In the genomic region with DNA sequence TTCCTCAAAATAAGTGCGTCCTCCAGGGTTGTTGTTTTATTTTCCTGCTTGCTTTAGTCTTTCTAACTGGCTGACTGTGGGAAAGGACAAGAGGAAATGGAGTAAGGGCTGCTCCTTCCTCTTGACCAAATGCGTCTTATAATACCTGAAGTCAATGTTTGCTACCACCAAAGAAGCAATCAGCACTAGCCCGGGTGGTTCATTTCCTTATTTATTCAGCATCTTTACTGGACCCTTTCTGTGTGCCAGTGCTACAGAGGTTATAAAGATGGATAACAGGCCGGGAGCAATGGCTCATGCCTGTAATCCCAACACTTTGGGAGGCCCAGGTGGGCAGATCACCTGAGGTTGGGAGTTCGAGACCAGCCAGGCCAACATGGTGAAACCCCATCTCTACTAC, we compare ENCODE assay signal across 29 cellular contexts.
"Had no signal": no experiment of that assay in that cellular context is flagged by ENCODE, and none has a peak within 500 bp of the region (broad histone marks: within the 10 kb centered on the region; RNA-seq: fewer than 3 reads in every experiment).

No MANE protein-coding gene starts in this region.

- H3K27ac ChIP-seq: left ventricle myocardium inferior, pancreas, prostate gland, skin epidermis, suprapubic skin, thoracic aorta, tibial artery, uterus had no signal

- H3K4me3 ChIP-seq: left ventricle myocardium inferior, lung, pancreas, prostate gland, skin epidermis, suprapubic skin, thoracic aorta, tibial artery, uterus had no signal

- H3K36me3 ChIP-seq: left ventricle myocardium inferior, pancreas, prostate gland, suprapubic skin, thoracic aorta, tibial artery, uterus had no signal

- H3K9me3 ChIP-seq: left ventricle myocardium inferior, pancreas, prostate gland, suprapubic skin, thoracic aorta, tibial artery, uterus had no signal

- DNase-seq: hypothalamus; immature natural killer cell; kidney; left ventricle myocardium inferior; mesendoderm; naive thymus-derived CD4-positive, alpha-beta T cell; nucleus accumbens; pancreas; posterior cingulate gyrus; retina; right cardiac atrium; stimulated activated CD4-positive, alpha-beta T cell treated with anti-CD3 and anti-CD28 coated beads, Interleukin-12 subunit alpha, Interleukin-12 subunit beta, amount 100 ng/mL, for 4 hours; stimulated activated CD4-positive, alpha-beta T cell treated with anti-CD3 and anti-CD28 coated beads, Interleukin-15, amount 100 ng/mL, for 24 hours; stimulated activated CD4-positive, alpha-beta T cell treated with anti-CD3 and anti-CD28 coated beads, Interleukin-2, amount 100 ng/mL, for 24 hours; stimulated activated CD4-positive, alpha-beta T cell treated with anti-CD3 and anti-CD28 coated beads, Interleukin-4, amount 100 ng/mL, for 1 hour; stimulated activated naive CD4-positive, alpha-beta T cell; tibial artery; uterus had no signal

- H3K27ac Mint-ChIP-seq: mesothelial cell of epicardium; stimulated activated naive CD8-positive, alpha-beta T cell treated with anti-CD3 and anti-CD28 coated beads, Interleukin-15, Interleukin-2, amounts not matched to agents 100 ng/mL and 50 ng/mL, for 24 hours; type B pancreatic cell had no signal

- H3K27me3 ChIP-seq: pancreas, suprapubic skin, tibial artery, uterus had no signal

- H3K9me3 Mint-ChIP-seq: immature natural killer cell; stimulated activated effector memory CD8-positive, alpha-beta T cell treated with anti-CD3 and anti-CD28 coated beads, Interleukin-12 subunit alpha, Interleukin-12 subunit beta, amount 100 ng/mL, for 72 hours; stimulated activated naive CD8-positive, alpha-beta T cell treated with anti-CD3 and anti-CD28 coated beads, Interleukin-15, Interleukin-2, amounts not matched to agents 100 ng/mL and 50 ng/mL, for 24 hours; type B pancreatic cell had no signal

- H3K36me3 Mint-ChIP-seq: type B pancreatic cell had no signal

- H3K4me1 ChIP-seq: left ventricle myocardium inferior, pancreas, prostate gland, suprapubic skin, tibial artery, uterus had no signal

- ATAC-seq: naive thymus-derived CD4-positive, alpha-beta T cell; natural killer cell treated with Interleukin-12 subunit alpha and Interleukin-12 subunit beta and Interleukin-15 and Interleukin-18, amount 100 ng/mL, for 72 hours; pancreas; right cardiac atrium; sciatic nerve; stimulated activated effector memory CD8-positive, alpha-beta T cell treated with anti-CD3 and anti-CD28 coated beads, Interleukin-12 subunit alpha, Interleukin-12 subunit beta, amount 100 ng/mL, for 72 hours had no signal

- H3K4me3 Mint-ChIP-seq: immature natural killer cell; mesothelial cell of epicardium; stimulated activated effector memory CD8-positive, alpha-beta T cell treated with anti-CD3 and anti-CD28 coated beads, Interleukin-12 subunit alpha, Interleukin-12 subunit beta, amount 100 ng/mL, for 72 hours; stimulated activated naive CD8-positive, alpha-beta T cell treated with anti-CD3 and anti-CD28 coated beads, Interleukin-15, Interleukin-2, amounts not matched to agents 100 ng/mL and 50 ng/mL, for 24 hours; type B pancreatic cell had no signal

- H3K27me3 Mint-ChIP-seq: natural killer cell treated with Interleukin-12 subunit alpha and Interleukin-12 subunit beta and Interleukin-15 and Interleukin-18, amount 100 ng/mL, for 72 hours; stimulated activated naive CD8-positive, alpha-beta T cell treated with anti-CD3 and anti-CD28 coated beads, Interleukin-15, Interleukin-2, amounts not matched to agents 100 ng/mL and 50 ng/mL, for 24 hours; type B pancreatic cell had no signal
